Comparison of ENCODE assay signal across 1 cellular context in the genomic region with DNA sequence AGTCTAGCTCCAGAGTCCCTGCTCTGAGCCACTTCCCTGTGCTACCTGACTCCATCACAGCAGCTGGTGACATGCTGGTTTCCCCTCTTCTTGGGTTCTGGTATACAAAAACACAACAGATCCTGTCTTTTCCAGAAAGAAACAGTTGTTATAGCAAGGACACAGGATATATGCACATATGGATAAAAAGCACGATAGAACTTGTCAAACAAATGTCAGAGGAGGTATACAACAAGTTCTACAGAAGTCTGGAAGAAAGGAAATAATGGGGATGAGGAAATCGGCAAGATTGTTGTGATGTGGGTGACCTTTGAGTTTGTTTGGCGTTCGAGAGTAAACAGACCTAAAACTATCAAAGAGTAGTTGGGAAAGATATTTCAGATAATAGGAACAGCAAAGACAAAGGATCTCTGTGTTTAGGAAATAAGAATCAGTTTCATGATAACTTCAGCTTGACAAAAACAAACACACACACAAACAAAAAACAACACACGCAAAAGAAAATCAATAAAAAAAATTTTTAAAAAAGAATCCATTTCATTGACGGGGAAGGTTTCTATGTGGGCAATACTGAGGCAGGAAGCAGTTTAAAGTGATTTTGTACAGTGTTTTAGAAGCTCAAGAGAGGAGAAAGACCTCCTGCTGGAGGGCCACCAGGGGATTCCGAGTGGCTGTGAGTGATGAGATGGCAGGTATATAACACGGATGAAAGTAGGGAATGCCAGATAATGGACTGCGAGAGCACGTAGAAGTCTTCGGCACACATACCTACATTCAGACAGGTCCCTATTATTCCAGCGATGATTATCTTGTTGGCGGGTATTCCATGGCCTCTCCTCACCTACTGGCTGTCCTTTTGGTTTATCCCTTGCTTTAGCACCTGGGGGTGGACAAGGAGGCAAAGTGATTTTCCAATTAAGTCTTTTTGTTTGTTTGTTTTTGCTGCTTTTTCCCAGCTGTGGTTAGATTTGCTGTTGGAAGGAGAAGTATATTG.
TF ChIP-seq lines count a peak whose summit lies in the region.

No MANE protein-coding gene starts in this region.

TF ChIP-seq in HepG2, 621 proteins besides CTCF, POLR2A, EP300 and RAD21 (continued from another document and continues in another):
- TF ChIP-seq, protein P1, sequence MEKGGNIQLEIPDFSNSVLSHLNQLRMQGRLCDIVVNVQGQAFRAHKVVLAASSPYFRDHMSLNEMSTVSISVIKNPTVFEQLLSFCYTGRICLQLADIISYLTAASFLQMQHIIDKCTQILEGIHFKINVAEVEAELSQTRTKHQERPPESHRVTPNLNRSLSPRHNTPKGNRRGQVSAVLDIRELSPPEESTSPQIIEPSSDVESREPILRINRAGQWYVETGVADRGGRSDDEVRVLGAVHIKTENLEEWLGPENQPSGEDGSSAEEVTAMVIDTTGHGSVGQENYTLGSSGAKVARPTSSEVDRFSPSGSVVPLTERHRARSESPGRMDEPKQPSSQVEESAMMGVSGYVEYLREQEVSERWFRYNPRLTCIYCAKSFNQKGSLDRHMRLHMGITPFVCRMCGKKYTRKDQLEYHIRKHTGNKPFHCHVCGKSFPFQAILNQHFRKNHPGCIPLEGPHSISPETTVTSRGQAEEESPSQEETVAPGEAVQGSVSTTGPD (CRISPR knock-in tag; IDR thresholded peaks at IDR 0.05): no peak
- no peak for TF ChIP-seq ZNF577 (CRISPR knock-in tag; IDR thresholded peaks at IDR 0.05; ENCODE audit: borderline replicate concordance, low read depth)
- TF ChIP-seq NR2F1 (CRISPR knock-in tag; IDR thresholded peaks at IDR 0.05): peak; percentile 77 to 97
- TF ChIP-seq, protein P2, sequence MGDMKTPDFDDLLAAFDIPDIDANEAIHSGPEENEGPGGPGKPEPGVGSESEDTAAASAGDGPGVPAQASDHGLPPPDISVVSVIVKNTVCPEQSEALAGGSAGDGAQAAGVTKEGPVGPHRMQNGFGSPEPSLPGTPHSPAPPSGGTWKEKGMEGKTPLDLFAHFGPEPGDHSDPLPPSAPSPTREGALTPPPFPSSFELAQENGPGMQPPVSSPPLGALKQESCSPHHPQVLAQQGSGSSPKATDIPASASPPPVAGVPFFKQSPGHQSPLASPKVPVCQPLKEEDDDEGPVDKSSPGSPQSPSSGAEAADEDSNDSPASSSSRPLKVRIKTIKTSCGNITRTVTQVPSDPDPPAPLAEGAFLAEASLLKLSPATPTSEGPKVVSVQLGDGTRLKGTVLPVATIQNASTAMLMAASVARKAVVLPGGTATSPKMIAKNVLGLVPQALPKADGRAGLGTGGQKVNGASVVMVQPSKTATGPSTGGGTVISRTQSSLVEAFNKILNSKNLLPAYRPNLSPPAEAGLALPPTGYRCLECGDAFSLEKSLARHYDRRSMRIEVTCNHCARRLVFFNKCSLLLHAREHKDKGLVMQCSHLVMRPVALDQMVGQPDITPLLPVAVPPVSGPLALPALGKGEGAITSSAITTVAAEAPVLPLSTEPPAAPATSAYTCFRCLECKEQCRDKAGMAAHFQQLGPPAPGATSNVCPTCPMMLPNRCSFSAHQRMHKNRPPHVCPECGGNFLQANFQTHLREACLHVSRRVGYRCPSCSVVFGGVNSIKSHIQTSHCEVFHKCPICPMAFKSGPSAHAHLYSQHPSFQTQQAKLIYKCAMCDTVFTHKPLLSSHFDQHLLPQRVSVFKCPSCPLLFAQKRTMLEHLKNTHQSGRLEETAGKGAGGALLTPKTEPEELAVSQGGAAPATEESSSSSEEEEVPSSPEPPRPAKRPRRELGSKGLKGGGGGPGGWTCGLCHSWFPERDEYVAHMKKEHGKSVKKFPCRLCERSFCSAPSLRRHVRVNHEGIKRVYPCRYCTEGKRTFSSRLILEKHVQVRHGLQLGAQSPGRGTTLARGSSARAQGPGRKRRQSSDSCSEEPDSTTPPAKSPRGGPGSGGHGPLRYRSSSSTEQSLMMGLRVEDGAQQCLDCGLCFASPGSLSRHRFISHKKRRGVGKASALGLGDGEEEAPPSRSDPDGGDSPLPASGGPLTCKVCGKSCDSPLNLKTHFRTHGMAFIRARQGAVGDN (CRISPR knock-in tag; IDR thresholded peaks at IDR 0.05): no peak
- TF ChIP-seq, protein P3, sequence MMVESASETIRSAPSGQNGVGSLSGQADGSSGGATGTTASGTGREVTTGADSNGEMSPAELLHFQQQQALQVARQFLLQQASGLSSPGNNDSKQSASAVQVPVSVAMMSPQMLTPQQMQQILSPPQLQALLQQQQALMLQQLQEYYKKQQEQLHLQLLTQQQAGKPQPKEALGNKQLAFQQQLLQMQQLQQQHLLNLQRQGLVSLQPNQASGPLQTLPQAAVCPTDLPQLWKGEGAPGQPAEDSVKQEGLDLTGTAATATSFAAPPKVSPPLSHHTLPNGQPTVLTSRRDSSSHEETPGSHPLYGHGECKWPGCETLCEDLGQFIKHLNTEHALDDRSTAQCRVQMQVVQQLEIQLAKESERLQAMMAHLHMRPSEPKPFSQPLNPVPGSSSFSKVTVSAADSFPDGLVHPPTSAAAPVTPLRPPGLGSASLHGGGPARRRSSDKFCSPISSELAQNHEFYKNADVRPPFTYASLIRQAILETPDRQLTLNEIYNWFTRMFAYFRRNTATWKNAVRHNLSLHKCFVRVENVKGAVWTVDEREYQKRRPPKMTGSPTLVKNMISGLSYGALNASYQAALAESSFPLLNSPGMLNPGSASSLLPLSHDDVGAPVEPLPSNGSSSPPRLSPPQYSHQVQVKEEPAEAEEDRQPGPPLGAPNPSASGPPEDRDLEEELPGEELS (CRISPR knock-in tag; IDR thresholded peaks at IDR 0.05): peak; percentile 100
- no peak for TF ChIP-seq ZNF232 (CRISPR knock-in tag; IDR thresholded peaks at IDR 0.05; ENCODE audit: borderline replicate concordance)
- no peak for TF ChIP-seq ZNF335 (CRISPR knock-in tag; IDR thresholded peaks at IDR 0.05)
- no peak for TF ChIP-seq GABPB1 (CRISPR knock-in tag; IDR thresholded peaks at IDR 0.05)
- no peak for TF ChIP-seq PTBP1 (IDR thresholded peaks at IDR 0.05; ENCODE audit: low read depth, low read length, poor library complexity, severe bottlenecking)
- TF ChIP-seq ARNT (IDR thresholded peaks at IDR 0.05): no peak
- TF ChIP-seq, protein P4, sequence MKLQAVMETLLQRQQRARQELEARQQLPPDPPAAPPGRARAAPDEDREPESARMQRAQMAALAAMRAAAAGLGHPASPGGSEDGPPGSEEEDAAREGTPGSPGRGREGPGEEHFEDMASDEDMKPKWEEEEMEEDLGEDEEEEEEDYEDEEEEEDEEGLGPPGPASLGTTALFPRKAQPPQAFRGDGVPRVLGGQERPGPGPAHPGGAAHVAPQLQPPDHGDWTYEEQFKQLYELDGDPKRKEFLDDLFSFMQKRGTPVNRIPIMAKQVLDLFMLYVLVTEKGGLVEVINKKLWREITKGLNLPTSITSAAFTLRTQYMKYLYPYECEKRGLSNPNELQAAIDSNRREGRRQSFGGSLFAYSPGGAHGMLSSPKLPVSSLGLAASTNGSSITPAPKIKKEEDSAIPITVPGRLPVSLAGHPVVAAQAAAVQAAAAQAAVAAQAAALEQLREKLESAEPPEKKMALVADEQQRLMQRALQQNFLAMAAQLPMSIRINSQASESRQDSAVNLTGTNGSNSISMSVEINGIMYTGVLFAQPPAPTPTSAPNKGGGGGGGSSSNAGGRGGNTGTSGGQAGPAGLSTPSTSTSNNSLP (IDR thresholded peaks at IDR 0.05; ENCODE audit: low read depth, low read length): peak; percentile 89
- peak; percentile 42; the same call in 1 of the 2 replicates for TF ChIP-seq ZNF850 (CRISPR knock-in tag; conservative IDR thresholded peaks at IDR 0.05)
- TF ChIP-seq ATM (IDR thresholded peaks at IDR 0.05; ENCODE audit: borderline replicate concordance): no peak
- TF ChIP-seq SNAPC2 (CRISPR knock-in tag; IDR thresholded peaks at IDR 0.05): no peak
- TF ChIP-seq ZNF773 (CRISPR knock-in tag; IDR thresholded peaks at IDR 0.05; ENCODE audit: borderline replicate concordance): no peak
- TF ChIP-seq MXD4 (CRISPR knock-in tag; IDR thresholded peaks at IDR 0.05): 0 out of 2 replicates have a peak, but pooled peaks have one; percentile 41
- TF ChIP-seq, protein P5, sequence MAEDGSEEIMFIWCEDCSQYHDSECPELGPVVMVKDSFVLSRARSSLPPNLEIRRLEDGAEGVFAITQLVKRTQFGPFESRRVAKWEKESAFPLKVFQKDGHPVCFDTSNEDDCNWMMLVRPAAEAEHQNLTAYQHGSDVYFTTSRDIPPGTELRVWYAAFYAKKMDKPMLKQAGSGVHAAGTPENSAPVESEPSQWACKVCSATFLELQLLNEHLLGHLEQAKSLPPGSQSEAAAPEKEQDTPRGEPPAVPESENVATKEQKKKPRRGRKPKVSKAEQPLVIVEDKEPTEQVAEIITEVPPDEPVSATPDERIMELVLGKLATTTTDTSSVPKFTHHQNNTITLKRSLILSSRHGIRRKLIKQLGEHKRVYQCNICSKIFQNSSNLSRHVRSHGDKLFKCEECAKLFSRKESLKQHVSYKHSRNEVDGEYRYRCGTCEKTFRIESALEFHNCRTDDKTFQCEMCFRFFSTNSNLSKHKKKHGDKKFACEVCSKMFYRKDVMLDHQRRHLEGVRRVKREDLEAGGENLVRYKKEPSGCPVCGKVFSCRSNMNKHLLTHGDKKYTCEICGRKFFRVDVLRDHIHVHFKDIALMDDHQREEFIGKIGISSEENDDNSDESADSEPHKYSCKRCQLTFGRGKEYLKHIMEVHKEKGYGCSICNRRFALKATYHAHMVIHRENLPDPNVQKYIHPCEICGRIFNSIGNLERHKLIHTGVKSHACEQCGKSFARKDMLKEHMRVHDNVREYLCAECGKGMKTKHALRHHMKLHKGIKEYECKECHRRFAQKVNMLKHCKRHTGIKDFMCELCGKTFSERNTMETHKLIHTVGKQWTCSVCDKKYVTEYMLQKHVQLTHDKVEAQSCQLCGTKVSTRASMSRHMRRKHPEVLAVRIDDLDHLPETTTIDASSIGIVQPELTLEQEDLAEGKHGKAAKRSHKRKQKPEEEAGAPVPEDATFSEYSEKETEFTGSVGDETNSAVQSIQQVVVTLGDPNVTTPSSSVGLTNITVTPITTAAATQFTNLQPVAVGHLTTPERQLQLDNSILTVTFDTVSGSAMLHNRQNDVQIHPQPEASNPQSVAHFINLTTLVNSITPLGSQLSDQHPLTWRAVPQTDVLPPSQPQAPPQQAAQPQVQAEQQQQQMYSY (CRISPR knock-in tag; IDR thresholded peaks at IDR 0.05): no peak
- TF ChIP-seq THYN1 (CRISPR knock-in tag; IDR thresholded peaks at IDR 0.05; ENCODE audit: borderline replicate concordance, low read depth): no peak
- TF ChIP-seq TBX2 (CRISPR knock-in tag; IDR thresholded peaks at IDR 0.05; ENCODE audit: borderline replicate concordance): peak; percentile 78
- no peak for TF ChIP-seq BORCS8-MEF2B (CRISPR knock-in tag; IDR thresholded peaks at IDR 0.05)
- TF ChIP-seq NR1H2 (CRISPR knock-in tag; IDR thresholded peaks at IDR 0.05; ENCODE audit: borderline replicate concordance, low read depth): no peak
- TF ChIP-seq ZNF224 (CRISPR knock-in tag; IDR thresholded peaks at IDR 0.05): no peak
- TF ChIP-seq ZNF552 (CRISPR knock-in tag; IDR thresholded peaks at IDR 0.05; ENCODE audit: borderline replicate concordance): no peak
- no peak for TF ChIP-seq SP1 (IDR thresholded peaks at IDR 0.05)
- TF ChIP-seq SP1 (CRISPR knock-in tag; IDR thresholded peaks at IDR 0.05): no peak
- peak; percentile 91; the same call in 1 of the 2 replicates for TF ChIP-seq MIXL1 (CRISPR knock-in tag; IDR thresholded peaks at IDR 0.05)
- TF ChIP-seq FOXP1 (IDR thresholded peaks at IDR 0.05): peak; percentile 100
- peak; percentile 99 for TF ChIP-seq FOXP1 (CRISPR knock-in tag; IDR thresholded peaks at IDR 0.05)
- TF ChIP-seq NCOA5 (CRISPR knock-in tag; IDR thresholded peaks at IDR 0.05): no peak
- no peak for TF ChIP-seq ZNF296 (CRISPR knock-in tag; conservative IDR thresholded peaks at IDR 0.05)
- no peak for TF ChIP-seq ZNF20 (CRISPR knock-in tag; IDR thresholded peaks at IDR 0.05)
- no peak for TF ChIP-seq RFX3 (CRISPR knock-in tag; IDR thresholded peaks at IDR 0.05)
- 0 out of 2 replicates have a peak, but pooled peaks have one; percentile 38 for TF ChIP-seq KDM2A (CRISPR knock-in tag; IDR thresholded peaks at IDR 0.05; ENCODE audit: borderline replicate concordance, low read depth)
- no peak for TF ChIP-seq ZC3H13 (CRISPR knock-in tag; IDR thresholded peaks at IDR 0.05)
- TF ChIP-seq, protein P6, sequence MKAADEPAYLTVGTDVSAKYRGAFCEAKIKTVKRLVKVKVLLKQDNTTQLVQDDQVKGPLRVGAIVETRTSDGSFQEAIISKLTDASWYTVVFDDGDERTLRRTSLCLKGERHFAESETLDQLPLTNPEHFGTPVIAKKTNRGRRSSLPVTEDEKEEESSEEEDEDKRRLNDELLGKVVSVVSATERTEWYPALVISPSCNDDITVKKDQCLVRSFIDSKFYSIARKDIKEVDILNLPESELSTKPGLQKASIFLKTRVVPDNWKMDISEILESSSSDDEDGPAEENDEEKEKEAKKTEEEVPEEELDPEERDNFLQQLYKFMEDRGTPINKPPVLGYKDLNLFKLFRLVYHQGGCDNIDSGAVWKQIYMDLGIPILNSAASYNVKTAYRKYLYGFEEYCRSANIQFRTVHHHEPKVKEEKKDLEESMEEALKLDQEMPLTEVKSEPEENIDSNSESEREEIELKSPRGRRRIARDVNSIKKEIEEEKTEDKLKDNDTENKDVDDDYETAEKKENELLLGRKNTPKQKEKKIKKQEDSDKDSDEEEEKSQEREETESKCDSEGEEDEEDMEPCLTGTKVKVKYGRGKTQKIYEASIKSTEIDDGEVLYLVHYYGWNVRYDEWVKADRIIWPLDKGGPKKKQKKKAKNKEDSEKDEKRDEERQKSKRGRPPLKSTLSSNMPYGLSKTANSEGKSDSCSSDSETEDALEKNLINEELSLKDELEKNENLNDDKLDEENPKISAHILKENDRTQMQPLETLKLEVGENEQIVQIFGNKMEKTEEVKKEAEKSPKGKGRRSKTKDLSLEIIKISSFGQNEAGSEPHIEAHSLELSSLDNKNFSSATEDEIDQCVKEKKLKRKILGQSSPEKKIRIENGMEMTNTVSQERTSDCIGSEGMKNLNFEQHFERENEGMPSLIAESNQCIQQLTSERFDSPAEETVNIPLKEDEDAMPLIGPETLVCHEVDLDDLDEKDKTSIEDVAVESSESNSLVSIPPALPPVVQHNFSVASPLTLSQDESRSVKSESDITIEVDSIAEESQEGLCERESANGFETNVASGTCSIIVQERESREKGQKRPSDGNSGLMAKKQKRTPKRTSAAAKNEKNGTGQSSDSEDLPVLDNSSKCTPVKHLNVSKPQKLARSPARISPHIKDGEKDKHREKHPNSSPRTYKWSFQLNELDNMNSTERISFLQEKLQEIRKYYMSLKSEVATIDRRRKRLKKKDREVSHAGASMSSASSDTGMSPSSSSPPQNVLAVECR (CRISPR knock-in tag; IDR thresholded peaks at IDR 0.05; ENCODE audit: borderline replicate concordance): no peak
- TF ChIP-seq TMF1 (CRISPR knock-in tag; IDR thresholded peaks at IDR 0.05; ENCODE audit: low read depth): no peak
- TF ChIP-seq, protein P7, sequence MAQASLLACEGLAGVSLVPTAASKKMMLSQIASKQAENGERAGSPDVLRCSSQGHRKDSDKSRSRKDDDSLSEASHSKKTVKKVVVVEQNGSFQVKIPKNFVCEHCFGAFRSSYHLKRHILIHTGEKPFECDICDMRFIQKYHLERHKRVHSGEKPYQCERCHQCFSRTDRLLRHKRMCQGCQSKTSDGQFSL (CRISPR knock-in tag; IDR thresholded peaks at IDR 0.05): no peak
- TF ChIP-seq KDM4B (CRISPR knock-in tag; IDR thresholded peaks at IDR 0.05): peak; percentile 29; the same call in 1 of the 2 replicates
- TF ChIP-seq TCF7L2 (IDR thresholded peaks at IDR 0.05; ENCODE audit: low read depth, low read length): peak; percentile 94
- peak; percentile 100; the same call in 1 of the 2 replicates for TF ChIP-seq FOXJ3 (CRISPR knock-in tag; IDR thresholded peaks at IDR 0.05; ENCODE audit: borderline replicate concordance)
- peak; percentile 27; the same call in 1 of the 2 replicates for TF ChIP-seq RXRA (CRISPR knock-in tag; IDR thresholded peaks at IDR 0.05)
